24 cellular contexts compared by ENCODE assay signal in the genomic region with DNA sequence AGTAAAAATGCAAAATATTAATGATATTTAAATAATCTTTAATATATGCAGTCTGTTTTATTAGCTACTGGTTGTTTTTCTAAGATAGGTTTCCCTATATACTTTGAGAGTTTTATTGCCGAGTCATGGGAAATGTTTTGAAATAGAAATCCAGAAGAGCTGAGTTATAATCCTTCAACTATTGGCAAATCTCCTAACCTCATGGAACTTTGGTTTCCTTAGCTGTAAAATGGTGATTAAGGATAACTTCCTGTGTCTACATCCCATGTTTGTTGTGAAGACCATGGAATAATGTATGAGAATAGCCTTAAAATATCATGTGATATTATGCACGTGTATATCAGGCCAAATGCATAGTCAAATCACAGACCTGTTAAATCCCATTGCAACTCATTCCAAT. TPM values are rescaled to one million over a fixed set of nuclear protein-coding genes. Genes with fewer than 3 reads are reported as not detected.
"Had no signal": no experiment of that assay in that cellular context is flagged by ENCODE, and none has a peak within 500 bp of the region (broad histone marks: within the 10 kb centered on the region; RNA-seq: fewer than 3 reads in every experiment).

No MANE protein-coding gene starts in this region.

- H3K4me3 ChIP-seq: dorsolateral prefrontal cortex, heart right ventricle, lower lobe of right lung, prostate gland, skin epidermis, spleen, testis, tibial artery had no signal

- FAIRE-seq: colon had no signal

- H3K4me3 Mint-ChIP-seq: naive thymus-derived CD8-positive, alpha-beta T cell; nephron progenitor cell; stimulated activated memory B cell treated with anti-CD40 and anti-IgM and Interleukin-4, amounts not matched to agents 10 μg/mL and 1 μg/mL and 100 μg/mL, for 72 hours; type B pancreatic cell had no signal

- H3K36me3 ChIP-seq: heart right ventricle, lower lobe of right lung, prostate gland, spleen, tibial artery had no signal

- H3K4me1 Mint-ChIP-seq: naive thymus-derived CD8-positive, alpha-beta T cell; nephron progenitor cell; stimulated activated memory B cell treated with anti-CD40 and anti-IgM and Interleukin-4, amounts not matched to agents 10 μg/mL and 1 μg/mL and 100 μg/mL, for 72 hours had no signal

- DNase-seq: dorsolateral prefrontal cortex; effector CD4-positive, alpha-beta T cell; foreskin melanocyte; glutamatergic neuron; heart right ventricle; hippocampal formation; islet precursor cell; left ventricle myocardium superior; lower lobe of right lung; naive thymus-derived CD8-positive, alpha-beta T cell; nephron progenitor cell; nucleus accumbens; right cardiac atrium; spleen; stimulated activated CD4-positive, alpha-beta T cell treated with anti-CD3 and anti-CD28 coated beads, Interleukin-4, amount 100 ng/mL, for 4 hours; stimulated activated naive CD8-positive, alpha-beta T cell treated with anti-CD3 and anti-CD28 coated beads, Interleukin-15, Interleukin-2, amounts not matched to agents 100 U/mL and 50 U/mL, for 24 hours; substantia nigra; testis; tibial artery had no signal

- H3K27me3 ChIP-seq: dorsolateral prefrontal cortex, heart right ventricle, spleen, testis, tibial artery had no signal

- H3K9me3 Mint-ChIP-seq: nephron progenitor cell; stimulated activated memory B cell treated with anti-CD40 and anti-IgM and Interleukin-4, amounts not matched to agents 10 μg/mL and 1 μg/mL and 100 μg/mL, for 72 hours; type B pancreatic cell had no signal

- H3K4me1 ChIP-seq: heart right ventricle, lower lobe of right lung, prostate gland, spleen, testis, tibial artery had no signal

- H3K9me3 ChIP-seq: heart right ventricle, lower lobe of right lung, prostate gland, spleen, testis, tibial artery had no signal

- H3K27ac Mint-ChIP-seq: naive thymus-derived CD8-positive, alpha-beta T cell; nephron progenitor cell; stimulated activated memory B cell treated with anti-CD40 and anti-IgM and Interleukin-4, amounts not matched to agents 10 μg/mL and 1 μg/mL and 100 μg/mL, for 72 hours; type B pancreatic cell had no signal

- H3K27me3 Mint-ChIP-seq: stimulated activated memory B cell treated with anti-CD40 and anti-IgM and Interleukin-4, amounts not matched to agents 10 μg/mL and 1 μg/mL and 100 μg/mL, for 72 hours had no signal

- ATAC-seq: heart right ventricle; left ventricle myocardium superior; lower lobe of right lung; naive thymus-derived CD8-positive, alpha-beta T cell; right cardiac atrium; stimulated activated memory B cell treated with anti-CD40 and anti-IgM and Interleukin-4, amounts not matched to agents 10 μg/mL and 1 μg/mL and 100 μg/mL, for 72 hours; stimulated activated naive CD8-positive, alpha-beta T cell treated with anti-CD3 and anti-CD28 coated beads, Interleukin-15, Interleukin-2, amounts not matched to agents 100 U/mL and 50 U/mL, for 24 hours had no signal

- H3K27ac ChIP-seq: dorsolateral prefrontal cortex, heart right ventricle, lower lobe of right lung, prostate gland, skin epidermis, spleen, testis, tibial artery had no signal

- H3K36me3 Mint-ChIP-seq: naive thymus-derived CD8-positive, alpha-beta T cell; stimulated activated memory B cell treated with anti-CD40 and anti-IgM and Interleukin-4, amounts not matched to agents 10 μg/mL and 1 μg/mL and 100 μg/mL, for 72 hours; type B pancreatic cell had no signal

RNA-seq across cellular contexts. Expression of a gene that starts 51.0 kb away (rescaled TPM):
- total RNA-seq: naive thymus-derived CD8-positive, alpha-beta T cell had no signal
- polyA plus RNA-seq: naive thymus-derived CD8-positive, alpha-beta T cell had no signal
